24 cellular contexts compared by ENCODE assay signal in the genomic region with DNA sequence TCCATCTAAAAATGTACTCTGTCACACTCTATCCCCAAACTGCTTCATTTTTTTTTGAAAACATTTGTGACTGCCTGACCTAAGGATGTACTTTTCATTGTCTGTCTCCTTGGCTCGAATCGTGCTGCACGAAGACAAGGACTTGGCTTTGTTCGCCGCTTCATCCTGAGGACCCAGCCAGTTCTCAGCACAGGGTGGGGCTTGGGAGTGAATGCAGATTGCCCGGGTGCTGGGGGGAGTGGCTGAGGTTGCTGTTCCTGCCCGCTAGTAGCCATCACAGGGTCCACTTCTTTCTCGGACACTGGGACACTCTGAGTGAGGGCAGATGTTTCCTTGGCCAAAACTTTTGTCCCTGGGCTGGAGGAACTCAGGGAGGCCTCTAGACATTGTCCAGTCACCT.
DNase-seq lines count a peak whose midpoint lies in the region; ATAC-seq lines count a peak whose summit lies in the region.
"Had no signal": no experiment of that assay in that cellular context is flagged by ENCODE, and none has a peak within 500 bp of the region (broad histone marks: within the 10 kb centered on the region; RNA-seq: fewer than 3 reads in every experiment).

No MANE protein-coding gene starts in this region.

- WGBS in right cardiac atrium = 37% methylated on average over 8 of the region's 8 CpGs

- H3K4me3 ChIP-seq in right cardiac atrium (ENCODE audit: low read length) = no peak overlapping the region
- H3K4me3 ChIP-seq: K562, SJCRH30, spleen, tibial artery had no signal

- H3K4me1 Mint-ChIP-seq in T-helper 1 cell treated with Interleukin-12 subunit alpha and Interleukin-12 subunit beta and Interleukin-4 antibody, amounts not matched to agents 30 μg/mL and 1 μg/mL, for 36 hours (ENCODE audit: low read depth) = peaks cover 36% of the 10 kb centered on the region
- H3K4me1 Mint-ChIP-seq in T-helper 17 cell = peaks cover 13% of the 10 kb centered on the region
- peaks cover 36% of the 10 kb centered on the region for H3K4me1 Mint-ChIP-seq in stimulated activated memory B cell treated with anti-CD40 and anti-IgM and Interleukin-4, amounts not matched to agents 10 μg/mL and 1 μg/mL and 100 μg/mL, for 72 hours

- H3K9me3 ChIP-seq in T-helper 17 cell (ENCODE audit: control insufficient read depth, low read length, poor library complexity, severe bottlenecking) (no peaks in the 10 kb centered on the region), right cardiac atrium (ENCODE audit: control insufficient read depth, low read length) (no peaks in the 10 kb centered on the region)
- H3K9me3 ChIP-seq: SJCRH30, spleen, tibial artery had no signal

- H3K27me3 ChIP-seq in right cardiac atrium (ENCODE audit: control insufficient read depth, insufficient read depth) = no peaks in the 10 kb centered on the region
- H3K27me3 ChIP-seq: SJCRH30, spleen, tibial artery had no signal

- peak overlapping the region; percentile 70 for H3K27ac ChIP-seq in right cardiac atrium (ENCODE audit: low read length)
- H3K27ac ChIP-seq: 22Rv1, SJCRH30, tibial artery had no signal

- ATAC-seq in T-helper 17 cell (no peak), right cardiac atrium (peak; percentile 65 to 70), GM18858 (IDR thresholded peaks at IDR 0.05; ENCODE audit: unreplicated experiment) (no peak)
- no peak for ATAC-seq in stimulated activated memory B cell treated with anti-CD40 and anti-IgM and Interleukin-4, amounts not matched to agents 10 μg/mL and 1 μg/mL and 100 μg/mL, for 72 hours
- ATAC-seq: K562, Panc1 had no signal

- no peak overlapping the region for H3K4me3 Mint-ChIP-seq in T-helper 1 cell treated with Interleukin-12 subunit alpha and Interleukin-12 subunit beta and Interleukin-4 antibody, amounts not matched to agents 30 μg/mL and 1 μg/mL, for 36 hours
- no peak overlapping the region for H3K4me3 Mint-ChIP-seq in T-helper 17 cell
- no peak overlapping the region for H3K4me3 Mint-ChIP-seq in stimulated activated memory B cell treated with anti-CD40 and anti-IgM and Interleukin-4, amounts not matched to agents 10 μg/mL and 1 μg/mL and 100 μg/mL, for 72 hours
- H3K4me3 Mint-ChIP-seq: activated naive CD8-positive, alpha-beta T cell; activated T-helper 1 cell treated with anti-CD3 and anti-CD28 coated beads, Interleukin-12 subunit alpha, Interleukin-12 subunit beta, Interleukin-2, Interleukin-4 antibody, amounts not matched to agents 30 ng/mL and 10 ng/mL and 1 ng/mL, durations not matched to agents 14 hours and 24 hours and 36 hours had no signal

- no peaks in the 10 kb centered on the region for H3K27me3 Mint-ChIP-seq in T-helper 1 cell treated with Interleukin-12 subunit alpha and Interleukin-12 subunit beta and Interleukin-4 antibody, amounts not matched to agents 30 μg/mL and 1 μg/mL, for 36 hours (ENCODE audit: low read depth)
- no peaks in the 10 kb centered on the region for H3K27me3 Mint-ChIP-seq in T-helper 17 cell
- H3K27me3 Mint-ChIP-seq in stimulated activated memory B cell treated with anti-CD40 and anti-IgM and Interleukin-4, amounts not matched to agents 10 μg/mL and 1 μg/mL and 100 μg/mL, for 72 hours = no peaks in the 10 kb centered on the region
- H3K27me3 Mint-ChIP-seq: activated naive CD8-positive, alpha-beta T cell had no signal

- in situ Hi-C loops in ACHN (cut with HindIII; ENCODE audit: low pct_ligation_motif_present, low pct_unique_long_range_greater_than_20kb, low sequenced_read_pairs) = no loop called here

- peaks cover 20% of the 10 kb centered on the region for H3K36me3 Mint-ChIP-seq in T-helper 1 cell treated with Interleukin-12 subunit alpha and Interleukin-12 subunit beta and Interleukin-4 antibody, amounts not matched to agents 30 μg/mL and 1 μg/mL, for 36 hours (ENCODE audit: low read depth)
- peaks cover 2% of the 10 kb centered on the region for H3K36me3 Mint-ChIP-seq in T-helper 17 cell (ENCODE audit: low read depth)
- H3K36me3 Mint-ChIP-seq in stimulated activated memory B cell treated with anti-CD40 and anti-IgM and Interleukin-4, amounts not matched to agents 10 μg/mL and 1 μg/mL and 100 μg/mL, for 72 hours = peaks cover 30% of the 10 kb centered on the region

- DNase-seq in T-helper 1 cell = no peak
- DNase-seq in T-helper 17 cell = no peak
- DNase-seq in right cardiac atrium = peak in 1 of 3 donors; percentile 75
- no peak for DNase-seq in ACHN
- no peak for DNase-seq in NCI-H2227 (lab: John Stamatoyannopoulos, UW; ENCODE audit: unreplicated experiment)
- DNase-seq: activated CD4-positive, alpha-beta T cell treated with anti-CD3 and anti-CD28 coated beads for 4 hours; central memory CD4-positive, alpha-beta T cell; DMS79; GF-D8; NCI-H2081 treated with DMSO at 0.1 percent for 48 hours; NCI-H446 treated with DMSO at 0.1 percent for 48 hours; SJCRH30; spleen; stimulated activated CD4-positive, alpha-beta T cell treated with anti-CD3 and anti-CD28 coated beads, Interleukin-2, amount 100 ng/mL, for 48 hours; stimulated activated naive CD4-positive, alpha-beta T cell; tibial artery had no signal

- intact Hi-C loops in right cardiac atrium (cut with DNase I) = no loop called here

- H3K9me3 Mint-ChIP-seq in T-helper 1 cell treated with Interleukin-12 subunit alpha and Interleukin-12 subunit beta and Interleukin-4 antibody, amounts not matched to agents 30 μg/mL and 1 μg/mL, for 36 hours = no peaks in the 10 kb centered on the region
- no peaks in the 10 kb centered on the region for H3K9me3 Mint-ChIP-seq in stimulated activated memory B cell treated with anti-CD40 and anti-IgM and Interleukin-4, amounts not matched to agents 10 μg/mL and 1 μg/mL and 100 μg/mL, for 72 hours
- H3K9me3 Mint-ChIP-seq: activated T-helper 1 cell treated with anti-CD3 and anti-CD28 coated beads, Interleukin-12 subunit alpha, Interleukin-12 subunit beta, Interleukin-2, Interleukin-4 antibody, amounts not matched to agents 30 ng/mL and 10 ng/mL and 1 ng/mL, durations not matched to agents 14 hours and 24 hours and 36 hours had no signal

- H3K27ac Mint-ChIP-seq in T-helper 1 cell treated with Interleukin-12 subunit alpha and Interleukin-12 subunit beta and Interleukin-4 antibody, amounts not matched to agents 30 μg/mL and 1 μg/mL, for 36 hours = peak overlapping the region; percentile 11
- H3K27ac Mint-ChIP-seq in T-helper 17 cell = peak overlapping the region; percentile 89
- H3K27ac Mint-ChIP-seq in stimulated activated memory B cell treated with anti-CD40 and anti-IgM and Interleukin-4, amounts not matched to agents 10 μg/mL and 1 μg/mL and 100 μg/mL, for 72 hours = peak overlapping the region; percentile 56

- peaks cover 8% of the 10 kb centered on the region for H3K4me1 ChIP-seq in right cardiac atrium (ENCODE audit: control insufficient read depth, insufficient read depth, low read length)
- H3K4me1 ChIP-seq: SJCRH30 had no signal

Comparison
In these comparisons a context has a peak if more than half of its experiments do, and no peak if none do; other contexts are left out.
1. H3K27ac Mint-ChIP-seq: peak in every context shown above with its lines; median percentile 89 in T-helper 17 cell; 56 in stimulated activated memory B cell treated with anti-CD40 and anti-IgM and Interleukin-4, amounts not matched to agents 10 μg/mL and 1 μg/mL and 100 μg/mL, for 72 hours; 11 in T-helper 1 cell treated with Interleukin-12 subunit alpha and Interleukin-12 subunit beta and Interleukin-4 antibody, amounts not matched to agents 30 μg/mL and 1 μg/mL, for 36 hours.
2. ATAC-seq: peak in right cardiac atrium (2 of 2); none in T-helper 17 cell (single experiment), stimulated activated memory B cell treated with anti-CD40 and anti-IgM and Interleukin-4, amounts not matched to agents 10 μg/mL and 1 μg/mL and 100 μg/mL, for 72 hours (single experiment) and GM18858 (single experiment).